In the genomic region with DNA sequence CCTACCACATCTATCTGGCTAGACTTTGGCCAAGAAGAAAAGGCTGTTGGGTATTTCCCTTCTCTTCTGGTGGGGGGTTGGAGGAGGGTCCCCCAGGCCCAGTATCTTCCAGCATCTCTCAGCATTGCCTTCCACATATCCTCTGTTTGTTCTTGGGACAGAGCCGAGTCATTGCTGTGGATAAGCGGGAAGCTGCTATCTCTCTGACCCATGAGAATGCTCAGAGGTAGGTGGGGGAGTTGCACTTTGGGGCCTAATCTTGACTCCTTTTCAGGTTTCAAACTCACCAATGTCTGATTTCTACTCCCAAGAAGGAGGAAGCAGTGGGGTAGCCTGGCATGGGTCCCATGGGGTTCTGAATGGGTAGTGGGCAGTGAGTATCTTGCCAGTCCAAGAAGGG, we compare ENCODE assay signal across 13 cellular contexts.
"Had no signal": no experiment of that assay in that cellular context is flagged by ENCODE, and none has a peak within 500 bp of the region (broad histone marks: within the 10 kb centered on the region; RNA-seq: fewer than 3 reads in every experiment).

No MANE protein-coding gene starts in this region.

- H3K9me3 ChIP-seq: esophagus muscularis mucosa, right atrium auricular region had no signal

- H3K36me3 ChIP-seq: right atrium auricular region had no signal

- H3K27ac ChIP-seq: esophagus muscularis mucosa, right atrium auricular region had no signal

- DNase-seq: activated CD4-positive, CD25-positive, alpha-beta regulatory T cell treated with anti-CD3 and anti-CD28 coated beads, Interleukin-2, amount 50 U/mL, for 72 hours; activated naive CD4-positive, alpha-beta T cell treated with Interleukin-2 at 50 U/mL for 16 hours; activated T-cell treated with anti-CD3 and anti-CD28 coated beads, Interleukin-2, amount 50 U/mL, for 48 hours; anterior cingulate cortex; cerebellar nuclear complex; dermis blood vessel endothelial cell; hypothalamus; kidney glomerular epithelial cell; small intestine; substantia nigra; trophoblast cell had no signal
